8 cellular contexts compared by ENCODE assay signal in genomic region chr14:24232645-24233537, GRCh38. TPM values are rescaled to one million over a fixed set of nuclear protein-coding genes. Genes with fewer than 3 reads are reported as not detected.
A peak's percentile ranks its signal among the peaks of the same experiment; 100 is the strongest.
DNase-seq lines count a peak whose midpoint lies in the region; ATAC-seq and TF ChIP-seq lines count a peak whose summit lies in the region.

Gene GMPR2 (plus strand): TSS chr14:24232929. CDS start chr14:24233254, 325 bp downstream.

- intact Hi-C loops in left ventricle myocardium superior (cut with micrococcal nuclease): no loop called here

- no peaks in the 10 kb centered on the region for H3K27me3 Mint-ChIP-seq in activated naive CD8-positive, alpha-beta T cell treated with anti-CD3 and anti-CD28 coated beads for 36 hours

- peak within 1 kb of the TSS; percentile 89 for H3K9ac ChIP-seq in Loucy (ENCODE audit: low read depth, low read length, poor library complexity, severe bottlenecking)

- H3K9me3 Mint-ChIP-seq in activated naive CD8-positive, alpha-beta T cell treated with anti-CD3 and anti-CD28 coated beads for 36 hours: no peaks in the 10 kb centered on the region

- H4K20me1 ChIP-seq in Loucy (ENCODE audit: insufficient read depth, low read length, poor library complexity, severe bottlenecking): no peaks in the 10 kb centered on the region

- no peaks in the 10 kb centered on the region for H3K9me2 ChIP-seq in Loucy (replicated peaks; ENCODE audit: low read depth, low read length)

- peaks cover 24% of the 10 kb centered on the region for H3K36me3 Mint-ChIP-seq in activated naive CD8-positive, alpha-beta T cell treated with anti-CD3 and anti-CD28 coated beads for 36 hours

- CTCF ChIA-PET in activated CD8-positive, alpha-beta memory T cell treated with anti-CD3 and anti-CD28 coated beads for 36 hours (lab: Charles Lee): interaction anchor here (1.0 to 1.9 kb wide), 2 partner anchors 10 to 72 kb away, joined by 4 to 5 read pairs; partner anchors contain the start of genes IRF9 and TINF2

- H2AFZ ChIP-seq in Loucy (ENCODE audit: low read length): peak within 1 kb of the TSS; percentile 96

- H3K4me1 Mint-ChIP-seq in activated naive CD8-positive, alpha-beta T cell treated with anti-CD3 and anti-CD28 coated beads for 36 hours: peaks cover 36% of the 10 kb centered on the region

- ATAC-seq in left ventricle myocardium superior: peak; percentile 72

- in situ Hi-C loops in HAP-1 (cut with MboI; ENCODE audit: low sequenced_read_pairs): no loop called here
- in situ Hi-C loops in GM13976 (cut with MboI; ENCODE audit: low sequenced_read_pairs, unreplicated experiment): no loop called here

- TF ChIP-seq CTCF in Loucy (conservative IDR thresholded peaks at IDR 0.05; ENCODE audit: low read length): no peak
- TF ChIP-seq CTCF in GM13976 (IDR thresholded peaks at IDR 0.05; ENCODE audit: borderline replicate concordance, control extremely low read depth, extremely low read depth, insufficient read depth, missing control alignments): no peak

- H3K4me1 ChIP-seq in HAP-1 (peaks cover 14% of the 10 kb centered on the region), Loucy (ENCODE audit: insufficient read depth, low read length, poor library complexity, severe bottlenecking) (peaks cover 39% of the 10 kb centered on the region)

- H3K9me3 ChIP-seq in HAP-1 (no peaks in the 10 kb centered on the region), Loucy (ENCODE audit: insufficient read depth, low read depth, low read length) (no peaks in the 10 kb centered on the region)

- no peaks in the 10 kb centered on the region for H3F3A ChIP-seq in Loucy (ENCODE audit: low read depth)

- H3K27ac Mint-ChIP-seq in activated naive CD8-positive, alpha-beta T cell treated with anti-CD3 and anti-CD28 coated beads for 36 hours: peak within 1 kb of the TSS; percentile 93

- H3K79me2 ChIP-seq in Loucy (ENCODE audit: insufficient read depth, low read length): peaks cover 66% of the 10 kb centered on the region

- no peak for DNase-seq in activated CD8-positive, alpha-beta memory T cell treated with anti-CD3 and anti-CD28 coated beads for 24 hours
- DNase-seq in HAP-1 (ENCODE audit: low spot score in 2 of 2): peak; percentile 80 to 86
- no peak for DNase-seq in activated naive CD8-positive, alpha-beta T cell treated with anti-CD3 and anti-CD28 coated beads for 36 hours
- no peak for DNase-seq in left ventricle myocardium superior
- DNase-seq in renal cortical epithelial cell (ENCODE audit: low read depth): no peak
- DNase-seq in GM13976 (ENCODE audit: low spot score): no peak

- H3K27me3 ChIP-seq in HAP-1 (ENCODE audit: low read depth) (no peaks in the 10 kb centered on the region), Loucy (ENCODE audit: insufficient read depth, low read length, poor library complexity, severe bottlenecking) (no peaks in the 10 kb centered on the region)

- H3K4me3 ChIP-seq in HAP-1 (peak within 1 kb of the TSS; percentile 71), Loucy (ENCODE audit: low read length, poor library complexity, severe bottlenecking) (peak within 1 kb of the TSS; percentile 93)

- H3K4me3 Mint-ChIP-seq in activated naive CD8-positive, alpha-beta T cell treated with anti-CD3 and anti-CD28 coated beads for 36 hours: peak within 1 kb of the TSS; percentile 95

- H3K36me3 ChIP-seq in HAP-1 (replicated peaks) (peaks cover 41% of the 10 kb centered on the region), Loucy (ENCODE audit: insufficient read depth, low read length) (peaks cover 21% of the 10 kb centered on the region; the same call in 1 of the 2 replicates)

- POLR2A ChIA-PET in activated CD8-positive, alpha-beta memory T cell treated with anti-CD3 and anti-CD28 coated beads for 36 hours (lab: Charles Lee): interaction anchor here (0.6 to 1.3 kb wide), 4 partner anchors 7 to 199 kb away, joined by 3 to 9 read pairs (median 4); partner anchors contain the start of gene TINF2

- peak within 1 kb of the TSS; percentile 98 for H3K4me2 ChIP-seq in Loucy (ENCODE audit: low read depth, low read length, poor library complexity, severe bottlenecking)

RNA-seq across cellular contexts. Expression of gene GMPR2, which starts in this region (rescaled TPM):
- total RNA-seq in activated CD8-positive, alpha-beta memory T cell treated with anti-CD3 and anti-CD28 coated beads for 36 hours: 10 to 100 TPM; 39.9 to 45.7 TPM
- total RNA-seq in activated naive CD8-positive, alpha-beta T cell treated with anti-CD3 and anti-CD28 coated beads for 36 hours: 10 to 100 TPM; 44.5 to 48.4 TPM
- total RNA-seq in left ventricle myocardium superior: 29.0 TPM
- 96.7 and 106 TPM in 2 replicates for total RNA-seq in renal cortical epithelial cell

Comparison
In these comparisons a context has a peak if more than half of its experiments do, and no peak if none do; other contexts are left out.
1. DNase-seq: peak in HAP-1 (2 of 2); none in activated CD8-positive, alpha-beta memory T cell treated with anti-CD3 and anti-CD28 coated beads for 24 hours (single experiment), activated naive CD8-positive, alpha-beta T cell treated with anti-CD3 and anti-CD28 coated beads for 36 hours (single experiment), left ventricle myocardium superior (single experiment), renal cortical epithelial cell (single experiment) and GM13976 (single experiment).